In genomic region chr6:168167431-168168315, GRCh38 we compare ENCODE assay signal across 30 cellular contexts.
DNase-seq lines count a peak whose midpoint lies in the region; ATAC-seq and TF ChIP-seq lines count a peak whose summit lies in the region.
"Had no signal": no experiment of that assay in that cellular context is flagged by ENCODE, and none has a peak within 500 bp of the region (broad histone marks: within the 10 kb centered on the region; RNA-seq: fewer than 3 reads in every experiment).

No MANE protein-coding gene starts in this region.

- H3K4me1 ChIP-seq in esophagus muscularis mucosa, result peaks cover 0 to 14% (median 10%) of the 10 kb centered on the region in 4 donors
- H3K4me1 ChIP-seq: pancreas had no signal

- no peaks in the 10 kb centered on the region for H3K9me3 ChIP-seq in esophagus muscularis mucosa
- H3K9me3 ChIP-seq: gastroesophageal sphincter, pancreas, tibial artery had no signal

- no peaks in the 10 kb centered on the region for H3K36me3 Mint-ChIP-seq in activated naive CD4-positive, alpha-beta T cell treated with anti-CD3 and anti-CD28 coated beads, Interleukin-2, amount 10 ng/mL, durations not matched to agents 7 days and 5 days
- H3K36me3 Mint-ChIP-seq in WTC11, result peaks cover 17% of the 10 kb centered on the region
- H3K36me3 Mint-ChIP-seq in stimulated activated memory B cell treated with anti-CD40 and anti-IgM and Interleukin-4, amounts not matched to agents 10 μg/mL and 1 μg/mL and 100 μg/mL, for 72 hours, result peaks cover 4% of the 10 kb centered on the region
- H3K36me3 Mint-ChIP-seq: activated CD4-positive, alpha-beta memory T cell treated with anti-CD3 and anti-CD28 coated beads for 36 hours; brain; CD4-positive, alpha-beta memory T cell; T-cell had no signal

- H3K4me1 Mint-ChIP-seq in activated naive CD4-positive, alpha-beta T cell treated with anti-CD3 and anti-CD28 coated beads, Interleukin-2, amount 10 ng/mL, durations not matched to agents 7 days and 5 days, result no peaks in the 10 kb centered on the region
- peaks cover 48% of the 10 kb centered on the region for H3K4me1 Mint-ChIP-seq in WTC11
- peaks cover 13% of the 10 kb centered on the region for H3K4me1 Mint-ChIP-seq in stimulated activated memory B cell treated with anti-CD40 and anti-IgM and Interleukin-4, amounts not matched to agents 10 μg/mL and 1 μg/mL and 100 μg/mL, for 72 hours
- H3K4me1 Mint-ChIP-seq: activated B cell treated with CpG ODN at 0.5 μM for 24 hours, B cell, T-cell had no signal

- no peak overlapping the region for H3K4me3 ChIP-seq in esophagus muscularis mucosa
- H3K4me3 ChIP-seq: gastroesophageal sphincter, hepatocyte, pancreas, skin epidermis, tibial artery had no signal

- H3K27ac Mint-ChIP-seq in activated naive CD4-positive, alpha-beta T cell treated with anti-CD3 and anti-CD28 coated beads, Interleukin-2, amount 10 ng/mL, durations not matched to agents 7 days and 5 days, result peak overlapping the region; percentile 58
- 0 out of 2 replicates have a peak overlapping the region, but pooled peaks have one; percentile 7 for H3K27ac Mint-ChIP-seq in WTC11
- peak overlapping the region; percentile 59 for H3K27ac Mint-ChIP-seq in stimulated activated memory B cell treated with anti-CD40 and anti-IgM and Interleukin-4, amounts not matched to agents 10 μg/mL and 1 μg/mL and 100 μg/mL, for 72 hours
- H3K27ac Mint-ChIP-seq: activated B cell treated with CpG ODN at 0.5 μM for 24 hours; activated CD4-positive, alpha-beta memory T cell treated with anti-CD3 and anti-CD28 coated beads for 36 hours; B cell; T-cell had no signal

- POLR2A ChIA-PET in WTC11 (lab: Charles Lee), result no interaction called here

- TF ChIP-seq POLR2A in esophagus muscularis mucosa (IDR thresholded peaks at IDR 0.05; ENCODE audit: low read depth), result no peak

- peaks cover 8% of the 10 kb centered on the region for H3K9me3 Mint-ChIP-seq in activated naive CD4-positive, alpha-beta T cell treated with anti-CD3 and anti-CD28 coated beads, Interleukin-2, amount 10 ng/mL, durations not matched to agents 7 days and 5 days
- H3K9me3 Mint-ChIP-seq in WTC11, result peaks cover 23% of the 10 kb centered on the region
- peaks cover 19% of the 10 kb centered on the region for H3K9me3 Mint-ChIP-seq in stimulated activated memory B cell treated with anti-CD40 and anti-IgM and Interleukin-4, amounts not matched to agents 10 μg/mL and 1 μg/mL and 100 μg/mL, for 72 hours
- H3K9me3 Mint-ChIP-seq: nephron had no signal

- H3K27me3 ChIP-seq in esophagus muscularis mucosa, result peaks cover 0 to 3% (median 0%) of the 10 kb centered on the region in 4 donors
- H3K27me3 ChIP-seq: hepatocyte, pancreas had no signal

- no peak overlapping the region for H3K27ac ChIP-seq in esophagus muscularis mucosa (replicated peaks in 1 of 4)
- H3K27ac ChIP-seq: gastroesophageal sphincter, hepatocyte, HL-60, pancreas, skin epidermis, tibial artery had no signal

- no peaks in the 10 kb centered on the region for H3K36me3 ChIP-seq in esophagus muscularis mucosa
- H3K36me3 ChIP-seq: gastroesophageal sphincter, pancreas, tibial artery had no signal

- TF ChIP-seq EP300 in esophagus muscularis mucosa (IDR thresholded peaks at IDR 0.05), result no peak

- peaks cover 5% of the 10 kb centered on the region for H3K27me3 Mint-ChIP-seq in activated naive CD4-positive, alpha-beta T cell treated with anti-CD3 and anti-CD28 coated beads, Interleukin-2, amount 10 ng/mL, durations not matched to agents 7 days and 5 days
- H3K27me3 Mint-ChIP-seq in WTC11 (ENCODE audit: low read depth), result 0 out of 2 replicates have a peak, but pooled peaks cover 7% of the 10 kb centered on the region
- no peaks in the 10 kb centered on the region for H3K27me3 Mint-ChIP-seq in stimulated activated memory B cell treated with anti-CD40 and anti-IgM and Interleukin-4, amounts not matched to agents 10 μg/mL and 1 μg/mL and 100 μg/mL, for 72 hours
- H3K27me3 Mint-ChIP-seq: activated B cell treated with CpG ODN at 0.5 μM for 24 hours, B cell, brain had no signal

- 95% methylated on average over 12 of the region's 12 CpGs for WGBS in esophagus muscularis mucosa

- DNase-seq in activated naive CD4-positive, alpha-beta T cell treated with anti-CD3 and anti-CD28 coated beads, Interleukin-2, amount 10 ng/mL, durations not matched to agents 7 days and 5 days, result no peak
- no peak for DNase-seq in activated naive CD4-positive, alpha-beta T cell treated with anti-CD3 and anti-CD28 coated beads, Interleukin-2, amount 50 U/mL, for 16 hours
- DNase-seq in WTC11 (ENCODE audit: low spot score) (no peak), esophagus muscularis mucosa (ENCODE audit: extremely low spot score) (peak; percentile 42), NCI-H2196 treated with DMSO at 0.1 percent for 48 hours (lab: John Stamatoyannopoulos, UW; ENCODE audit: unreplicated experiment) (no peak), DMS53 (lab: John Stamatoyannopoulos, UW) (no peak)
- DNase-seq: ACHN; activated B cell treated with CpG ODN at 0.5 μM for 24 hours; activated CD4-positive, alpha-beta memory T cell treated with anti-CD3 and anti-CD28 coated beads for 36 hours; activated gamma-delta T cell treated with Interleukin-2 at 50 U/mL for 16 hours; CD4-positive, alpha-beta memory T cell; HCEC 1CT; KG1; mammary epithelial cell; NCI-H1092 treated with DMSO at 0.1 percent for 48 hours; NCI-H187 treated with DMSO at 0.1 percent for 48 hours; NCI-H526; pancreas; retina; T-cell; tibial artery had no signal

- TF ChIP-seq CTCF in WTC11 (IDR thresholded peaks at IDR 0.05) (no peak), esophagus muscularis mucosa (IDR thresholded peaks at IDR 0.05) (no peak)

- intact Hi-C loops in esophagus muscularis mucosa (cut with DNase I), result no loop called here

- no peak overlapping the region for H3K4me3 Mint-ChIP-seq in activated naive CD4-positive, alpha-beta T cell treated with anti-CD3 and anti-CD28 coated beads, Interleukin-2, amount 10 ng/mL, durations not matched to agents 7 days and 5 days
- no peak overlapping the region for H3K4me3 Mint-ChIP-seq in WTC11
- peak overlapping the region; percentile 47 for H3K4me3 Mint-ChIP-seq in stimulated activated memory B cell treated with anti-CD40 and anti-IgM and Interleukin-4, amounts not matched to agents 10 μg/mL and 1 μg/mL and 100 μg/mL, for 72 hours
- H3K4me3 Mint-ChIP-seq: activated B cell treated with CpG ODN at 0.5 μM for 24 hours; activated CD4-positive, alpha-beta memory T cell treated with anti-CD3 and anti-CD28 coated beads for 36 hours; B cell; brain; nephron; T-cell had no signal

- CTCF ChIA-PET in activated naive CD4-positive, alpha-beta T cell treated with anti-CD3 and anti-CD28 coated beads, Interleukin-2, amount 10 ng/mL, durations not matched to agents 7 days and 5 days (lab: Charles Lee), result no interaction called here
- CTCF ChIA-PET in WTC11 (lab: Charles Lee), result interaction anchor here (1.0 kb wide), 1 partner anchor 35 kb away, joined by 4 read pairs; no protein-coding TSS in a partner anchor

- ATAC-seq in WTC11 (no peak), HG03520 (IDR thresholded peaks at IDR 0.05; ENCODE audit: unreplicated experiment) (no peak)
- ATAC-seq in stimulated activated memory B cell treated with anti-CD40 and anti-IgM and Interleukin-4, amounts not matched to agents 10 μg/mL and 1 μg/mL and 100 μg/mL, for 72 hours, result no peak
- ATAC-seq: gastroesophageal sphincter, pancreas, T-cell had no signal

TF ChIP-seq in WTC11, 78 proteins besides CTCF, POLR2A, EP300 and RAD21:
- TF ChIP-seq FOXP1 (CRISPR knock-in tag; IDR thresholded peaks at IDR 0.05; ENCODE audit: borderline replicate concordance) (no peak), TP53 (CRISPR knock-in tag; IDR thresholded peaks at IDR 0.05) (no peak), PREB (CRISPR knock-in tag; IDR thresholded peaks at IDR 0.05; ENCODE audit: borderline replicate concordance) (no peak)

Comparison
In these comparisons a context has a peak if more than half of its experiments do, and no peak if none do; other contexts are left out.
1. H3K27ac Mint-ChIP-seq: peak in every context shown above with its lines; median percentile 59 in stimulated activated memory B cell treated with anti-CD40 and anti-IgM and Interleukin-4, amounts not matched to agents 10 μg/mL and 1 μg/mL and 100 μg/mL, for 72 hours; 58 in activated naive CD4-positive, alpha-beta T cell treated with anti-CD3 and anti-CD28 coated beads, Interleukin-2, amount 10 ng/mL, durations not matched to agents 7 days and 5 days; 7 in WTC11.